Comparison of ENCODE assay signal across 9 cellular contexts in genomic region chr13:46896346-46897138, GRCh38. TPM values are rescaled to one million over a fixed set of nuclear protein-coding genes. Genes with fewer than 3 reads are reported as not detected.
A peak's percentile ranks its signal among the peaks of the same experiment; 100 is the strongest.
DNase-seq lines count a peak whose midpoint lies in the region; ATAC-seq, FAIRE-seq and TF ChIP-seq lines count a peak whose summit lies in the region.
"Had no signal": no experiment of that assay in that cellular context is flagged by ENCODE, and none has a peak within 500 bp of the region (broad histone marks: within the 10 kb centered on the region; RNA-seq: fewer than 3 reads in every experiment).

HTR2A (minus strand) TSS chr13:46897053; CDS start chr13:46895906, 1,147 bp downstream.

- POLR2A ChIA-PET in A673 (lab: Charles Lee; ENCODE audit: low non-redundant PET) (no interaction called here), HepG2 (lab: Yijun Ruan, JAX) (no interaction called here)

- no peak for TF ChIP-seq POLR2A in HepG2 (IDR thresholded peaks at IDR 0.05; ENCODE audit: insufficient read depth in 1 of 2, low read depth in 2 of 2, low read length in 2 of 2)
- no peak for TF ChIP-seq POLR2A in testis (IDR thresholded peaks at IDR 0.05)

- H3K9me3 ChIP-seq in A673 (ENCODE audit: low read depth, low read length, poor library complexity, severe bottlenecking) = no peaks in the 10 kb centered on the region
- no peaks in the 10 kb centered on the region for H3K9me3 ChIP-seq in HepG2 (ENCODE audit: low read length)
- no peaks in the 10 kb centered on the region for H3K9me3 ChIP-seq in testis

- H3K4me1 Mint-ChIP-seq in brain = peaks cover 58% of the 10 kb centered on the region

- H3K27me3 Mint-ChIP-seq in brain = peaks cover 5% of the 10 kb centered on the region

- DNase-seq in A673 (ENCODE audit: low spot score) = peak; percentile 69
- DNase-seq in HK-2 (ENCODE audit: unreplicated experiment) = peak; percentile 2
- no peak for DNase-seq in HepG2 (ENCODE audit: low spot score)
- DNase-seq in testis = peak; percentile 64
- no peak for DNase-seq in GM20000 (ENCODE audit: low spot score)
- no peak for DNase-seq in NCI-H2107 (lab: John Stamatoyannopoulos, UW)

- H3K79me2 ChIP-seq in HepG2 (ENCODE audit: insufficient read depth, low read length) = no peaks in the 10 kb centered on the region

- H3K9ac ChIP-seq in HepG2 (ENCODE audit: insufficient read depth, low read depth, low read length) = no peak within 1 kb of the TSS

- WGBS in HepG2 (ENCODE audit: low lambda C conversion rate) = 4% methylated on average over 13 of the region's 13 CpGs
- 11 to 16% methylated on average over 13 of the region's 13 CpGs for WGBS in testis, 2 donors

- H3K27ac Mint-ChIP-seq in brain = peak within 1 kb of the TSS; percentile 91 to 96 (median 93)

- H3K27ac ChIP-seq in A673 (ENCODE audit: low read depth, low read length, poor library complexity, severe bottlenecking) = peak within 1 kb of the TSS; percentile 12
- H3K27ac ChIP-seq in HepG2 (ENCODE audit: extremely low read length, insufficient read depth, low read length) = no peak within 1 kb of the TSS
- H3K27ac ChIP-seq in testis = peak within 1 kb of the TSS in 1 of 2 donors; percentile 18

- BruUV-seq in A673 (replicated peaks; lab: Mats Ljungman, UMichigan) (no TSS peak), HepG2 (replicated peaks; lab: Mats Ljungman, UMichigan) (no TSS peak)

- H3K36me3 ChIP-seq in A673 (ENCODE audit: insufficient read depth, low read length, poor library complexity, severe bottlenecking) (no peaks in the 10 kb centered on the region), HepG2 (replicated peaks in 1 of 2; ENCODE audit: control insufficient read depth in 1 of 2, insufficient read depth in 2 of 2, low read length in 2 of 2) (no peaks in the 10 kb centered on the region), testis (ENCODE audit: low read depth, missing control alignments) (no peaks in the 10 kb centered on the region)

- CTCF ChIA-PET in A673 (lab: Charles Lee) = no interaction called here
- CTCF ChIA-PET in HepG2 (lab: Yijun Ruan, JAX; ENCODE audit: low intra/inter-chr PET ratio, low total read pairs) = no interaction called here

- peaks cover 23% of the 10 kb centered on the region for H3K27me3 ChIP-seq in A673 (replicated peaks; ENCODE audit: insufficient read depth, low read depth, low read length, poor library complexity)
- peaks cover 0 to 15% of the 10 kb centered on the region in 2 experiments; a peak in 2 of 5 replicates for H3K27me3 ChIP-seq in HepG2 (ENCODE audit: control insufficient read depth in 1 of 2, insufficient read depth in 2 of 2, low read length in 2 of 2)
- no peaks in the 10 kb centered on the region for H3K27me3 ChIP-seq in testis

- no peak for TF ChIP-seq RAD21 in HepG2 (CRISPR knock-in tag; IDR thresholded peaks at IDR 0.05)

- peak; percentile 40; the same call in 2 of the 3 replicates for ATAC-seq in HepG2
- ATAC-seq in HG02981 (IDR thresholded peaks at IDR 0.05; ENCODE audit: unreplicated experiment) = no peak

- peak within 1 kb of the TSS; percentile 12 for H3K4me3 ChIP-seq in A673 (ENCODE audit: low read depth, low read length, poor library complexity, severe bottlenecking)
- H3K4me3 ChIP-seq in HepG2 (replicated peaks in 1 of 3; ENCODE audit: insufficient read depth in 1 of 3, low read depth in 2 of 3, low read length in 3 of 3) = no peak within 1 kb of the TSS
- peak within 1 kb of the TSS in 1 of 2 donors; percentile 41 for H3K4me3 ChIP-seq in testis

- no peak within 1 kb of the TSS for H2AFZ ChIP-seq in HepG2 (ENCODE audit: low read length)

- H3K4me2 ChIP-seq in HepG2 (ENCODE audit: low read depth, low read length) = no peak within 1 kb of the TSS

- no peaks in the 10 kb centered on the region for H3K9me3 Mint-ChIP-seq in brain

- H3K4me1 ChIP-seq in A673 (ENCODE audit: insufficient read depth, low read length, poor library complexity, severe bottlenecking) (peaks cover 22% of the 10 kb centered on the region), HepG2 (ENCODE audit: insufficient read depth, low read length) (no peaks in the 10 kb centered on the region), testis (no peaks in the 10 kb centered on the region)

- intact Hi-C loops in A673 (cut with micrococcal nuclease; ENCODE audit: unreplicated experiment) = no loop called here
- intact Hi-C loops in HepG2 (cut with micrococcal nuclease; ENCODE audit: unreplicated experiment) = no loop called here
- intact Hi-C loops in testis (cut with DNase I; ENCODE audit: low total_unique reads) = no loop called here

- H3K4me3 Mint-ChIP-seq in brain = peak within 1 kb of the TSS; percentile 81 to 89 (median 85)

- no peaks in the 10 kb centered on the region for H4K20me1 ChIP-seq in HepG2 (ENCODE audit: insufficient read depth, low read length)

- TF ChIP-seq CTCF in A673 (conservative IDR thresholded peaks at IDR 0.05; ENCODE audit: low read depth, low read length) (no peak), brain (conservative IDR thresholded peaks at IDR 0.05) (no peak), HepG2 (CRISPR knock-in tag; IDR thresholded peaks at IDR 0.05) (no peak), testis (IDR thresholded peaks at IDR 0.05) (no peak), GM20000 (IDR thresholded peaks at IDR 0.05; ENCODE audit: extremely low read depth, missing control alignments) (no peak)

- TF ChIP-seq EP300 in HepG2 (IDR thresholded peaks at IDR 0.05; ENCODE audit: low read depth in 2 of 2, low read length in 2 of 2) (no peak), HepG2 (CRISPR knock-in tag; IDR thresholded peaks at IDR 0.05; ENCODE audit: borderline replicate concordance) (no peak)

- in situ Hi-C loops in HepG2 (cut with HindIII; ENCODE audit: extremely low pct_ligation_motif_present, low pct_unique_long_range_greater_than_20kb) = no loop called here

- no peak for FAIRE-seq in HepG2 (lab: Jason Lieb, UNC)
- FAIRE-seq: GM18507 had no signal

- no peaks in the 10 kb centered on the region for H3K36me3 Mint-ChIP-seq in brain

TF ChIP-seq in HepG2, 621 proteins besides CTCF, POLR2A, EP300 and RAD21:
- TF ChIP-seq, protein P1, sequence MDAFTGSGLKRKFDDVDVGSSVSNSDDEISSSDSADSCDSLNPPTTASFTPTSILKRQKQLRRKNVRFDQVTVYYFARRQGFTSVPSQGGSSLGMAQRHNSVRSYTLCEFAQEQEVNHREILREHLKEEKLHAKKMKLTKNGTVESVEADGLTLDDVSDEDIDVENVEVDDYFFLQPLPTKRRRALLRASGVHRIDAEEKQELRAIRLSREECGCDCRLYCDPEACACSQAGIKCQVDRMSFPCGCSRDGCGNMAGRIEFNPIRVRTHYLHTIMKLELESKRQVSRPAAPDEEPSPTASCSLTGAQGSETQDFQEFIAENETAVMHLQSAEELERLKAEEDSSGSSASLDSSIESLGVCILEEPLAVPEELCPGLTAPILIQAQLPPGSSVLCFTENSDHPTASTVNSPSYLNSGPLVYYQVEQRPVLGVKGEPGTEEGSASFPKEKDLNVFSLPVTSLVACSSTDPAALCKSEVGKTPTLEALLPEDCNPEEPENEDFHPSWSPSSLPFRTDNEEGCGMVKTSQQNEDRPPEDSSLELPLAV (CRISPR knock-in tag; conservative IDR thresholded peaks at IDR 0.05; ENCODE audit: low read depth) = no peak
- TF ChIP-seq ZNF354B (CRISPR knock-in tag; IDR thresholded peaks at IDR 0.05) (no peak), ZNF75D (CRISPR knock-in tag; IDR thresholded peaks at IDR 0.05; ENCODE audit: borderline replicate concordance) (no peak), ZFAT (CRISPR knock-in tag; conservative IDR thresholded peaks at IDR 0.05) (no peak), KDM2A (CRISPR knock-in tag; IDR thresholded peaks at IDR 0.05; ENCODE audit: borderline replicate concordance, low read depth) (no peak), FIP1L1 (IDR thresholded peaks at IDR 0.05; ENCODE audit: borderline replicate concordance, insufficient read depth, low read depth, low read length) (no peak), ELF4 (CRISPR knock-in tag; IDR thresholded peaks at IDR 0.05; ENCODE audit: borderline replicate concordance) (no peak), MLLT10 (CRISPR knock-in tag; IDR thresholded peaks at IDR 0.05) (no peak), ZFY (CRISPR knock-in tag; IDR thresholded peaks at IDR 0.05) (no peak), MIER2 (CRISPR knock-in tag; IDR thresholded peaks at IDR 0.05) (no peak)
- TF ChIP-seq, protein P2, sequence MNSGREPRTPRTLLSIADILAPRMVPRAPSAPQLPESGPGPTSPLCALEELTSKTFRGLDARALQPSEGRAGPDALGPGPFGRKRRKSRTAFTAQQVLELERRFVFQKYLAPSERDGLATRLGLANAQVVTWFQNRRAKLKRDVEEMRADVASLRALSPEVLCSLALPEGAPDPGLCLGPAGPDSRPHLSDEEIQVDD (CRISPR knock-in tag; IDR thresholded peaks at IDR 0.05; ENCODE audit: borderline replicate concordance) = no peak

RNA-seq across cellular contexts. Expression of gene HTR2A, which starts in this region (rescaled TPM):
- total RNA-seq in A673 (2021) (not detected in 2 replicates), HepG2 (2016; rRNA removed; fragmentation: Illumina TruSeq; extraction: Trizol) (not detected in 2 replicates), testis (1 to 10 TPM in 1 of 2 donors, under 1 TPM in 1; 0.74 to 1.4 TPM)
- polyA plus RNA-seq in brain (ENCODE audit: insufficient read depth, low read depth, low replicate concordance) (1.8 TPM), HepG2 (2011; rRNA removed) (not detected in 2 replicates), testis (ENCODE audit: insufficient read depth, low read depth, low replicate concordance) (1.0 TPM)
- total RNA-seq in HepG2 (2016; cell fraction: cytosol; rRNA removed; fragmentation: Illumina TruSeq; extraction: Trizol; ENCODE audit: low read depth) = not detected in 2 replicates
- total RNA-seq in HepG2 (2016; cell fraction: insoluble cytoplasmic fraction; rRNA removed; fragmentation: Illumina TruSeq; extraction: Trizol) = not detected in 2 replicates
- not detected in 2 replicates for total RNA-seq in HepG2 (2016; cell fraction: membrane; rRNA removed; fragmentation: Illumina TruSeq; extraction: Trizol)
- total RNA-seq in HepG2 (2016; cell fraction: nucleus; rRNA removed; fragmentation: Illumina TruSeq; extraction: Trizol) = not detected in 2 replicates
- not detected in 2 replicates for polyA plus RNA-seq in HepG2 (2011; cell fraction: cytosol; rRNA removed)
- polyA plus RNA-seq in HepG2 (2011; cell fraction: nucleus; rRNA removed) = not detected in 2 replicates
- not detected in 2 replicates for polyA plus RNA-seq in HepG2 (2012)
- not detected in 2 replicates for polyA plus RNA-seq in HepG2 (2016; cell fraction: cytosol; fragmentation: Illumina TruSeq; extraction: Trizol; ENCODE audit: low read depth)
- not detected in 2 replicates for polyA plus RNA-seq in HepG2 (2016; cell fraction: insoluble cytoplasmic fraction; fragmentation: Illumina TruSeq; extraction: Trizol; ENCODE audit: low read depth)
- not detected in 2 replicates for polyA plus RNA-seq in HepG2 (2016; cell fraction: membrane; fragmentation: Illumina TruSeq; extraction: Trizol; ENCODE audit: low read depth)
- not detected in 2 replicates for polyA plus RNA-seq in HepG2 (2016; cell fraction: nucleus; fragmentation: Illumina TruSeq; extraction: Trizol; ENCODE audit: insufficient read depth, low read depth)
- polyA minus RNA-seq in HepG2 (2011; rRNA and poly(A)+ RNA removed; ENCODE audit: low replicate concordance) = not detected in 2 replicates
- not detected in 2 replicates for polyA minus RNA-seq in HepG2 (2011; cell fraction: cytosol; rRNA and poly(A)+ RNA removed)
- polyA minus RNA-seq in HepG2 (2011; cell fraction: nucleus; rRNA and poly(A)+ RNA removed) = not detected in 2 replicates

Comparison
In these comparisons a context has a peak if more than half of its experiments do, and no peak if none do; other contexts are left out.
1. Peak in DNase-seq, H3K4me3 ChIP-seq and H3K27ac ChIP-seq in A673; RNA of the gene not detected or under 1 TPM.
2. Peak in ATAC-seq in HepG2; RNA of the gene not detected or under 1 TPM.
3. DNase-seq: peak in HK-2 (single experiment) and testis (single experiment); none in HepG2 (single experiment), GM20000 (single experiment) and NCI-H2107 (single experiment).